17 cellular contexts compared by ENCODE assay signal in genomic region chr10:15808204-15808797, GRCh38. TPM values are rescaled to one million over a fixed set of nuclear protein-coding genes. Genes with fewer than 3 reads are reported as not detected.
DNase-seq lines count a peak whose midpoint lies in the region; ATAC-seq and TF ChIP-seq lines count a peak whose summit lies in the region.
"Had no signal": no experiment of that assay in that cellular context is flagged by ENCODE, and none has a peak within 500 bp of the region (broad histone marks: within the 10 kb centered on the region; RNA-seq: fewer than 3 reads in every experiment).

No MANE protein-coding gene starts in this region.

- intact Hi-C loops in activated CD4-positive, alpha-beta memory T cell treated with anti-CD3 and anti-CD28 coated beads for 36 hours (cut with micrococcal nuclease): no loop called here

- TF ChIP-seq CTCF in hepatocyte (IDR thresholded peaks at IDR 0.05; ENCODE audit: poor library complexity) (no peak), nephron progenitor cell (IDR thresholded peaks at IDR 0.05) (no peak)

- DNase-seq in hepatocyte (ENCODE audit: low spot score): peak; percentile 10
- DNase-seq in nephron progenitor cell: no peak
- no peak for DNase-seq in activated CD4-positive, alpha-beta memory T cell treated with anti-CD3 and anti-CD28 coated beads for 36 hours
- DNase-seq in GM03348 (ENCODE audit: low spot score): no peak
- no peak for DNase-seq in NCI-H2107 treated with DMSO at 0.1 percent for 48 hours (lab: John Stamatoyannopoulos, UW; ENCODE audit: unreplicated experiment)
- DNase-seq: BE2C; CD4-positive, alpha-beta memory T cell; COR-L47; DMS153; DMS79 treated with DMSO at 0.1 percent for 48 hours; EL; H7 had no signal

- H3K36me3 Mint-ChIP-seq in activated T-helper 17 cell treated with anti-CD3 and anti-CD28 coated beads, Interleukin-2, amount 50 U/mL, for 72 hours (ENCODE audit: low read depth): peaks cover 82% of the 10 kb centered on the region
- peaks cover 5% of the 10 kb centered on the region for H3K36me3 Mint-ChIP-seq in nephron progenitor cell (ENCODE audit: low read depth)
- H3K36me3 Mint-ChIP-seq in activated CD4-positive, alpha-beta memory T cell treated with anti-CD3 and anti-CD28 coated beads for 36 hours: peaks cover 28% of the 10 kb centered on the region

- H3K36me3 ChIP-seq in hepatocyte (replicated peaks; ENCODE audit: insufficient read depth, low read depth): no peaks in the 10 kb centered on the region
- H3K36me3 ChIP-seq: BE2C had no signal

- WGBS in hepatocyte (ENCODE audit: low lambda C conversion rate, missing lambda C conversion rate): 43% methylated on average over 7 of the region's 7 CpGs

- CTCF ChIA-PET in activated CD4-positive, alpha-beta memory T cell treated with anti-CD3 and anti-CD28 coated beads for 36 hours (lab: Charles Lee): no interaction called here

- no peak for ATAC-seq in activated T-helper 17 cell treated with anti-CD3 and anti-CD28 coated beads, Interleukin-2, amount 50 U/mL, for 72 hours (replicated peaks)
- ATAC-seq: A549, GM23338 had no signal

- no peaks in the 10 kb centered on the region for H4K20me1 ChIP-seq in hepatocyte (ENCODE audit: insufficient read depth, poor library complexity, severe bottlenecking)

- H3K9me3 ChIP-seq in hepatocyte (ENCODE audit: low read depth): no peaks in the 10 kb centered on the region
- H3K9me3 ChIP-seq: A549, BE2C had no signal

- H3K9me2 ChIP-seq in hepatocyte (replicated peaks; ENCODE audit: insufficient read depth): no peaks in the 10 kb centered on the region

- H3K27me3 ChIP-seq in hepatocyte: no peaks in the 10 kb centered on the region
- H3K27me3 ChIP-seq: BE2C had no signal

- peak overlapping the region; percentile 10 for H3K27ac Mint-ChIP-seq in activated T-helper 17 cell treated with anti-CD3 and anti-CD28 coated beads, Interleukin-2, amount 50 U/mL, for 72 hours
- peak overlapping the region; percentile 80 for H3K27ac Mint-ChIP-seq in nephron progenitor cell
- no peak overlapping the region for H3K27ac Mint-ChIP-seq in activated CD4-positive, alpha-beta memory T cell treated with anti-CD3 and anti-CD28 coated beads for 36 hours
- H3K27ac Mint-ChIP-seq: GM23338 had no signal

- no peaks in the 10 kb centered on the region for H3K9me3 Mint-ChIP-seq in activated T-helper 17 cell treated with anti-CD3 and anti-CD28 coated beads, Interleukin-2, amount 50 U/mL, for 72 hours
- H3K9me3 Mint-ChIP-seq in nephron progenitor cell: no peaks in the 10 kb centered on the region
- no peaks in the 10 kb centered on the region for H3K9me3 Mint-ChIP-seq in activated CD4-positive, alpha-beta memory T cell treated with anti-CD3 and anti-CD28 coated beads for 36 hours
- H3K9me3 Mint-ChIP-seq: CD4-positive, alpha-beta memory T cell; GM23338 had no signal

- no peaks in the 10 kb centered on the region for H3K79me2 ChIP-seq in hepatocyte

- POLR2A ChIA-PET in activated CD4-positive, alpha-beta memory T cell treated with anti-CD3 and anti-CD28 coated beads for 36 hours (lab: Charles Lee): no interaction called here

- H3K4me2 ChIP-seq in hepatocyte: peak overlapping the region; percentile 14
- H3K4me2 ChIP-seq: A549, GM23338 had no signal

- H3K4me3 ChIP-seq in hepatocyte: no peak overlapping the region
- H3K4me3 ChIP-seq: A549, GM23338 had no signal

- H3K4me1 ChIP-seq in hepatocyte (ENCODE audit: insufficient read depth): peaks cover under 1% of the 10 kb centered on the region
- H3K4me1 ChIP-seq: A549 had no signal

- no peak overlapping the region for H2AFZ ChIP-seq in hepatocyte
- H2AFZ ChIP-seq: GM23338 had no signal

- no peak overlapping the region for H3K4me3 Mint-ChIP-seq in activated T-helper 17 cell treated with anti-CD3 and anti-CD28 coated beads, Interleukin-2, amount 50 U/mL, for 72 hours
- no peak overlapping the region for H3K4me3 Mint-ChIP-seq in nephron progenitor cell
- H3K4me3 Mint-ChIP-seq in activated CD4-positive, alpha-beta memory T cell treated with anti-CD3 and anti-CD28 coated beads for 36 hours: no peak overlapping the region
- H3K4me3 Mint-ChIP-seq: CD4-positive, alpha-beta memory T cell; GM23338 had no signal

- H3K4me1 Mint-ChIP-seq in activated T-helper 17 cell treated with anti-CD3 and anti-CD28 coated beads, Interleukin-2, amount 50 U/mL, for 72 hours: peaks cover 5% of the 10 kb centered on the region
- H3K4me1 Mint-ChIP-seq in nephron progenitor cell: peaks cover 42% of the 10 kb centered on the region
- no peaks in the 10 kb centered on the region for H3K4me1 Mint-ChIP-seq in activated CD4-positive, alpha-beta memory T cell treated with anti-CD3 and anti-CD28 coated beads for 36 hours (ENCODE audit: low read depth)

- no peaks in the 10 kb centered on the region for H3K27me3 Mint-ChIP-seq in activated T-helper 17 cell treated with anti-CD3 and anti-CD28 coated beads, Interleukin-2, amount 50 U/mL, for 72 hours
- no peaks in the 10 kb centered on the region for H3K27me3 Mint-ChIP-seq in nephron progenitor cell (ENCODE audit: low read depth, poor library complexity)
- no peaks in the 10 kb centered on the region for H3K27me3 Mint-ChIP-seq in activated CD4-positive, alpha-beta memory T cell treated with anti-CD3 and anti-CD28 coated beads for 36 hours
- H3K27me3 Mint-ChIP-seq: CD4-positive, alpha-beta memory T cell had no signal

- H3K27ac ChIP-seq in hepatocyte: peak overlapping the region; percentile 52
- H3K27ac ChIP-seq: A549, C4-2B, HL-60 had no signal

RNA-seq across cellular contexts. Expression of gene MINDY3, which starts 52.0 kb away (rescaled TPM):
- total RNA-seq in activated T-helper 17 cell treated with anti-CD3 and anti-CD28 coated beads, Interleukin-2, amount 50 U/mL, for 72 hours: 10 to 100 TPM; 22.0 to 23.2 TPM
- total RNA-seq in hepatocyte: 28.9 and 37.6 TPM in 2 replicates
- polyA plus RNA-seq in hepatocyte: 16.5 and 18.1 TPM in 2 replicates
- 10 to 100 TPM; 15.3 to 16.7 TPM for total RNA-seq in activated CD4-positive, alpha-beta memory T cell treated with anti-CD3 and anti-CD28 coated beads for 36 hours
